ENCODE assay signal across 19 cellular contexts in genomic region chr10:101295266-101295665, GRCh38. TPM values are rescaled to one million over a fixed set of nuclear protein-coding genes. Genes with fewer than 3 reads are reported as not detected.
DNase-seq lines count a peak whose midpoint lies in the region; ATAC-seq lines count a peak whose summit lies in the region.
"Had no signal": no experiment of that assay in that cellular context is flagged by ENCODE, and none has a peak within 500 bp of the region (broad histone marks: within the 10 kb centered on the region; RNA-seq: fewer than 3 reads in every experiment).

No MANE protein-coding gene starts in this region.

- H3K4me1 Mint-ChIP-seq in activated T-cell treated with anti-CD3 and anti-CD28 coated beads, Interleukin-2, amount 50 U/mL, for 72 hours (ENCODE audit: low read depth) = peaks cover 10% of the 10 kb centered on the region

- H3K4me3 ChIP-seq in SJCRH30 = no peak overlapping the region
- H3K4me3 ChIP-seq in neuronal stem cell (ENCODE audit: low read length in 2 of 2) = no peak overlapping the region
- H3K4me3 ChIP-seq: MG63 had no signal

- H2AK5ac ChIP-seq in neuronal stem cell (ENCODE audit: low read depth, low read length) = no peak overlapping the region

- H3K27ac Mint-ChIP-seq in activated T-cell treated with anti-CD3 and anti-CD28 coated beads, Interleukin-2, amount 50 U/mL, for 72 hours = no peak overlapping the region
- H3K27ac Mint-ChIP-seq: B cell had no signal

- no peak overlapping the region for H2BK15ac ChIP-seq in neuronal stem cell (ENCODE audit: low read length)

- H3K4ac ChIP-seq in neuronal stem cell (ENCODE audit: low read length) = no peak overlapping the region

- no peak overlapping the region for H2BK12ac ChIP-seq in neuronal stem cell (ENCODE audit: low read length)

- no peak overlapping the region for H3K4me3 Mint-ChIP-seq in activated T-cell treated with anti-CD3 and anti-CD28 coated beads, Interleukin-2, amount 50 U/mL, for 72 hours
- H3K4me3 Mint-ChIP-seq: B cell had no signal

- H3K9me3 ChIP-seq in SJCRH30 (replicated peaks) (no peaks in the 10 kb centered on the region), neuronal stem cell (replicated peaks in 1 of 2; ENCODE audit: control insufficient read depth in 2 of 2, insufficient read depth in 1 of 2, low read depth in 1 of 2, low read length in 2 of 2) (no peaks in the 10 kb centered on the region)
- H3K9me3 ChIP-seq: MG63 had no signal

- no peak overlapping the region for H4K91ac ChIP-seq in neuronal stem cell (ENCODE audit: low read depth, low read length, poor library complexity)

- DNase-seq in SJCRH30 (peak; percentile 98 to 100), head of caudate nucleus (peak in 27 of 42 donors; percentile 14 to 75 (median 47)), nucleus accumbens (lab: John Stamatoyannopoulos, UW) (peak in 30 of 56 donors; percentile 7 to 69 (median 33)), neuronal stem cell (ENCODE audit: low spot score) (no peak), islet precursor cell (no peak), OCI-M2 (lab: John Stamatoyannopoulos, UW; ENCODE audit: unreplicated experiment) (no peak)
- DNase-seq in activated T-cell treated with anti-CD3 and anti-CD28 coated beads, Interleukin-2, amount 50 U/mL, for 72 hours = no peak
- DNase-seq: DND-41; H7; IMR-90; MG63; NCI-H1092 treated with DMSO at 0.1 percent for 48 hours; NCI-H146; NCI-H2029 treated with DMSO at 0.1 percent for 48 hours; NCI-H446 treated with DMSO at 0.1 percent for 48 hours; NCI-H69; NK-92 treated with Interleukin-12 subunit alpha and Interleukin-12 subunit beta, amount 100 ng/mL, for 24 hours; Right ventricle myocardium superior had no signal

- no peak overlapping the region for H3K4me2 ChIP-seq in neuronal stem cell (ENCODE audit: insufficient read depth, low read length, poor library complexity, severe bottlenecking)

- no peak overlapping the region for H3K23ac ChIP-seq in neuronal stem cell (ENCODE audit: low read depth, low read length, poor library complexity)

- H3K9me3 Mint-ChIP-seq in activated T-cell treated with anti-CD3 and anti-CD28 coated beads, Interleukin-2, amount 50 U/mL, for 72 hours = no peaks in the 10 kb centered on the region

- no peak overlapping the region for H3K14ac ChIP-seq in neuronal stem cell (ENCODE audit: low read length)

- no peak overlapping the region for H3K9ac ChIP-seq in neuronal stem cell (ENCODE audit: low read depth, low read length, poor library complexity)

- H2AFZ ChIP-seq in neuronal stem cell (ENCODE audit: low read length) = no peak overlapping the region

- H3K27me3 ChIP-seq in SJCRH30 = no peaks in the 10 kb centered on the region
- H3K27me3 ChIP-seq in neuronal stem cell (ENCODE audit: control insufficient read depth in 3 of 3, insufficient read depth in 3 of 3, low read depth in 1 of 3, low read length in 3 of 3) = peaks cover 6 to 87% (median 41%) of the 10 kb centered on the region in 3 experiments

- ATAC-seq in activated T-cell treated with anti-CD3 and anti-CD28 coated beads, Interleukin-2, amount 50 U/mL, for 72 hours (replicated peaks in 1 of 2) = no peak

- H3K4me1 ChIP-seq in SJCRH30 = peaks cover 53% of the 10 kb centered on the region
- H3K4me1 ChIP-seq in neuronal stem cell (ENCODE audit: control insufficient read depth in 2 of 2, insufficient read depth in 1 of 2, low read depth in 1 of 2, low read length in 2 of 2) = peaks cover 9 to 20% of the 10 kb centered on the region in 2 donors

- H3K79me1 ChIP-seq in neuronal stem cell (ENCODE audit: low read depth, low read length) = no peaks in the 10 kb centered on the region

- H2BK120ac ChIP-seq in neuronal stem cell (ENCODE audit: low read depth, low read length) = no peak overlapping the region

- H3K36me3 Mint-ChIP-seq in activated T-cell treated with anti-CD3 and anti-CD28 coated beads, Interleukin-2, amount 50 U/mL, for 72 hours (ENCODE audit: insufficient read depth in 2 of 2) = no peaks in the 10 kb centered on the region

- no peak overlapping the region for H3K18ac ChIP-seq in neuronal stem cell (ENCODE audit: low read length)

- H3K27me3 Mint-ChIP-seq in activated T-cell treated with anti-CD3 and anti-CD28 coated beads, Interleukin-2, amount 50 U/mL, for 72 hours (ENCODE audit: low read depth) = peaks cover 76% of the 10 kb centered on the region

- H3K36me3 ChIP-seq in SJCRH30 (no peaks in the 10 kb centered on the region), neuronal stem cell (replicated peaks in 1 of 2; ENCODE audit: control insufficient read depth in 2 of 2, insufficient read depth in 2 of 2, low read length in 2 of 2) (no peaks in the 10 kb centered on the region)
- H3K36me3 ChIP-seq: MG63 had no signal

- no CpG with 5 or more reads among the region's 4 CpGs for WGBS in neuronal stem cell (ENCODE audit: extremely low coverage in 2 of 2, insufficient read length in 2 of 2, insufficient replicate concordance in 1 of 2), 2 donors

- no peak overlapping the region for H4K8ac ChIP-seq in neuronal stem cell (ENCODE audit: low read depth, low read length)

- intact Hi-C loops in head of caudate nucleus (cut with DNase I) = no loop called here

- no peak overlapping the region for H2BK5ac ChIP-seq in neuronal stem cell (ENCODE audit: low read length)

- H3K27ac ChIP-seq in SJCRH30 (peak overlapping the region; percentile 94), neuronal stem cell (replicated peaks; ENCODE audit: low read length) (no peak overlapping the region)

RNA-seq across cellular contexts. Expression of gene BTRC, which starts 58.7 kb away (rescaled TPM):
- 42.5 and 45.4 TPM in 2 replicates for total RNA-seq in SJCRH30 (2014; rRNA removed; shearing (Covaris generic))
- 8.3 TPM for polyA plus RNA-seq in neuronal stem cell (2013, experiment 1 of 2)
- 8.2 TPM for polyA plus RNA-seq in neuronal stem cell (2013, experiment 2 of 2)
- total RNA-seq in activated T-cell treated with anti-CD3 and anti-CD28 coated beads, Interleukin-2, amount 50 U/mL, for 72 hours = 10 to 100 TPM; 21.8 to 31.5 TPM

Comparison
In these comparisons a context has a peak if more than half of its experiments do, and no peak if none do; other contexts are left out.
1. DNase-seq: peak in SJCRH30 (2 of 2), head of caudate nucleus (27 of 42) and nucleus accumbens (30 of 56); none in neuronal stem cell (single experiment), activated T-cell treated with anti-CD3 and anti-CD28 coated beads, Interleukin-2, amount 50 U/mL, for 72 hours (0 of 2), islet precursor cell (single experiment) and OCI-M2 (single experiment).